In genomic region chr9:4553951-4554381, GRCh38 we compare ENCODE assay signal across 17 cellular contexts.
DNase-seq lines count a peak whose midpoint lies in the region; ATAC-seq and TF ChIP-seq lines count a peak whose summit lies in the region.
"Had no signal": no experiment of that assay in that cellular context is flagged by ENCODE, and none has a peak within 500 bp of the region (broad histone marks: within the 10 kb centered on the region; RNA-seq: fewer than 3 reads in every experiment).

No MANE protein-coding gene starts in this region.

- CTCF ChIA-PET in AG04449 (lab: Yijun Ruan, JAX): interaction anchor here (1.0 kb wide), 1 partner anchor 215 kb away, joined by 3 read pairs; no protein-coding TSS in a partner anchor

- H3K4me1 Mint-ChIP-seq in HFFc6 (ENCODE audit: low read depth): peaks cover 17% of the 10 kb centered on the region

- ATAC-seq in GM21723 (IDR thresholded peaks at IDR 0.05; ENCODE audit: unreplicated experiment) (no peak), GM18868 (IDR thresholded peaks at IDR 0.05; ENCODE audit: unreplicated experiment) (no peak), GM18909 (IDR thresholded peaks at IDR 0.05; ENCODE audit: poor library complexity, unreplicated experiment) (no peak), GM18870 (IDR thresholded peaks at IDR 0.05; ENCODE audit: unreplicated experiment) (no peak)

- H3K36me3 Mint-ChIP-seq in HFFc6 (ENCODE audit: low read depth): no peaks in the 10 kb centered on the region
- H3K36me3 Mint-ChIP-seq: memory B cell had no signal

- H3K4me3 ChIP-seq in AG04449 (ENCODE audit: low read depth, low read length) (no peak overlapping the region), choroid plexus epithelial cell (ENCODE audit: low read depth, low read length) (no peak overlapping the region)
- H3K4me3 ChIP-seq: upper lobe of left lung had no signal

- TF ChIP-seq CTCF in AG04449 (IDR thresholded peaks at IDR 0.05; ENCODE audit: insufficient read depth, low read length, missing control alignments) (no peak), HFFc6 (IDR thresholded peaks at IDR 0.05) (no peak), choroid plexus epithelial cell (conservative IDR thresholded peaks at IDR 0.05; ENCODE audit: low read depth, low read length) (no peak)

- H3K4me3 Mint-ChIP-seq in HFFc6: no peak overlapping the region
- H3K4me3 Mint-ChIP-seq: B cell; central memory CD8-positive, alpha-beta T cell; H9; memory B cell had no signal

- no peaks in the 10 kb centered on the region for H3K9me3 Mint-ChIP-seq in HFFc6
- H3K9me3 Mint-ChIP-seq: central memory CD8-positive, alpha-beta T cell; H9; memory B cell had no signal

- no peak overlapping the region for H3K27ac Mint-ChIP-seq in HFFc6
- H3K27ac Mint-ChIP-seq: B cell, memory B cell had no signal

- POLR2A ChIA-PET in AG04449 (lab: Yijun Ruan, JAX): interaction anchor here (0.7 kb wide), 1 partner anchor 67 kb away, joined by 3 read pairs; no protein-coding TSS in a partner anchor

- peaks cover 12% of the 10 kb centered on the region for H3K27me3 Mint-ChIP-seq in HFFc6 (ENCODE audit: insufficient read depth)
- H3K27me3 Mint-ChIP-seq: central memory CD8-positive, alpha-beta T cell had no signal

- DNase-seq in AG04449 (ENCODE audit: low read depth, low spot score) (peak; percentile 16), HFFc6 (peak; percentile 6), choroid plexus epithelial cell (ENCODE audit: low read depth) (peak; percentile 41), kidney tubule cell (ENCODE audit: low spot score) (peak; percentile 58)
- DNase-seq: activated CD8-positive, alpha-beta memory T cell treated with anti-CD3 and anti-CD28 coated beads for 24 hours; activated naive CD4-positive, alpha-beta T cell; H9; NK-92 treated with Interleukin-12 subunit alpha and Interleukin-12 subunit beta, amount 100 ng/mL, for 24 hours; occipital lobe; upper lobe of left lung had no signal

Comparison
In these comparisons a context has a peak if more than half of its experiments do, and no peak if none do; other contexts are left out.
1. DNase-seq: peak in every context shown above with its lines; median percentile 58 in kidney tubule cell; 41 in choroid plexus epithelial cell; 16 in AG04449; 6 in HFFc6.